27 cellular contexts compared by ENCODE assay signal in genomic region chr6:103280417-103280816, GRCh38.
"Had no signal": no experiment of that assay in that cellular context is flagged by ENCODE, and none has a peak within 500 bp of the region (broad histone marks: within the 10 kb centered on the region; RNA-seq: fewer than 3 reads in every experiment).

No MANE protein-coding gene starts in this region.

- H3K4me3 ChIP-seq: hepatocyte, left ventricle myocardium inferior, lung, mucosa of descending colon, ovary, right atrium auricular region, right lobe of liver, smooth muscle cell, testis, thyroid gland, transverse colon, upper lobe of left lung, vagina had no signal

- H3K27ac Mint-ChIP-seq: naive thymus-derived CD4-positive, alpha-beta T cell; natural killer cell treated with Interleukin-12 subunit alpha and Interleukin-12 subunit beta and Interleukin-15 and Interleukin-18, amount 100 ng/mL, for 72 hours; progenitor cell of endocrine pancreas; stimulated activated memory B cell treated with anti-CD40 and anti-IgM and Interleukin-4, amounts not matched to agents 10 μg/mL and 1 μg/mL and 100 μg/mL, for 72 hours; stimulated activated naive CD8-positive, alpha-beta T cell treated with anti-CD3 and anti-CD28 coated beads, Interleukin-15, amount 100 ng/mL, for 72 hours had no signal

- ATAC-seq: left colon; mucosa of descending colon; naive thymus-derived CD4-positive, alpha-beta T cell; natural killer cell treated with Interleukin-12 subunit alpha and Interleukin-12 subunit beta and Interleukin-15 and Interleukin-18, amount 100 ng/mL, for 72 hours; right lobe of liver; stimulated activated memory B cell treated with anti-CD40 and anti-IgM and Interleukin-4, amounts not matched to agents 10 μg/mL and 1 μg/mL and 100 μg/mL, for 72 hours; stimulated activated naive CD8-positive, alpha-beta T cell treated with anti-CD3 and anti-CD28 coated beads, Interleukin-15, amount 100 ng/mL, for 72 hours had no signal

- H3K36me3 Mint-ChIP-seq: naive thymus-derived CD4-positive, alpha-beta T cell; natural killer cell treated with Interleukin-12 subunit alpha and Interleukin-12 subunit beta and Interleukin-15 and Interleukin-18, amount 100 ng/mL, for 72 hours; stimulated activated memory B cell treated with anti-CD40 and anti-IgM and Interleukin-4, amounts not matched to agents 10 μg/mL and 1 μg/mL and 100 μg/mL, for 72 hours had no signal

- H3K9me3 Mint-ChIP-seq: stimulated activated memory B cell treated with anti-CD40 and anti-IgM and Interleukin-4, amounts not matched to agents 10 μg/mL and 1 μg/mL and 100 μg/mL, for 72 hours had no signal

- H3K4me3 Mint-ChIP-seq: naive thymus-derived CD4-positive, alpha-beta T cell; natural killer cell treated with Interleukin-12 subunit alpha and Interleukin-12 subunit beta and Interleukin-15 and Interleukin-18, amount 100 ng/mL, for 72 hours; stimulated activated memory B cell treated with anti-CD40 and anti-IgM and Interleukin-4, amounts not matched to agents 10 μg/mL and 1 μg/mL and 100 μg/mL, for 72 hours; stimulated activated naive CD8-positive, alpha-beta T cell treated with anti-CD3 and anti-CD28 coated beads, Interleukin-15, amount 100 ng/mL, for 72 hours had no signal

- H3K9me3 ChIP-seq: ovary, right lobe of liver, testis, thyroid gland, transverse colon, vagina had no signal

- H3K4me1 Mint-ChIP-seq: naive thymus-derived CD4-positive, alpha-beta T cell; stimulated activated memory B cell treated with anti-CD40 and anti-IgM and Interleukin-4, amounts not matched to agents 10 μg/mL and 1 μg/mL and 100 μg/mL, for 72 hours; stimulated activated naive CD8-positive, alpha-beta T cell treated with anti-CD3 and anti-CD28 coated beads, Interleukin-15, amount 100 ng/mL, for 72 hours had no signal

- H3K27ac ChIP-seq: hepatocyte, left ventricle myocardium inferior, ovary, right atrium auricular region, right lobe of liver, testis, thyroid gland, transverse colon, upper lobe of left lung, vagina had no signal

- H3K4me1 ChIP-seq: left ventricle myocardium inferior, right atrium auricular region, right lobe of liver, testis, thyroid gland, transverse colon, upper lobe of left lung, vagina had no signal

- H3K36me3 ChIP-seq: left ventricle myocardium inferior, ovary, right atrium auricular region, right lobe of liver, thyroid gland, transverse colon, upper lobe of left lung, vagina had no signal

- H3K27me3 Mint-ChIP-seq: naive thymus-derived CD4-positive, alpha-beta T cell; natural killer cell treated with Interleukin-12 subunit alpha and Interleukin-12 subunit beta and Interleukin-15 and Interleukin-18, amount 100 ng/mL, for 72 hours; progenitor cell of endocrine pancreas; stimulated activated memory B cell treated with anti-CD40 and anti-IgM and Interleukin-4, amounts not matched to agents 10 μg/mL and 1 μg/mL and 100 μg/mL, for 72 hours; stimulated activated naive CD8-positive, alpha-beta T cell treated with anti-CD3 and anti-CD28 coated beads, Interleukin-15, amount 100 ng/mL, for 72 hours had no signal

- H3K27me3 ChIP-seq: hepatocyte, ovary, right atrium auricular region, right lobe of liver, testis, thyroid gland, transverse colon, upper lobe of left lung, vagina had no signal

- DNase-seq: kidney glomerular epithelial cell; left colon; left ventricle myocardium inferior; midbrain; mucosa of descending colon; naive thymus-derived CD4-positive, alpha-beta T cell; ovary; right lobe of liver; stimulated activated CD4-positive, alpha-beta T cell treated with anti-CD3 and anti-CD28 coated beads, Interleukin-1b, Interleukin-23, amount 100 ng/mL, for 48 hours; stimulated activated CD4-positive, alpha-beta T cell treated with anti-CD3 and anti-CD28 coated beads, Interleukin-2, amount 100 ng/mL, for 48 hours; stimulated activated CD4-positive, alpha-beta T cell treated with anti-CD3 and anti-CD28 coated beads, Interleukin-4, amount 100 ng/mL, for 4 hours; stimulated activated CD8-positive, alpha-beta memory T cell treated with anti-CD3 and anti-CD28 coated beads, Interleukin-4, amount 100 ng/mL, for 48 hours; stimulated activated naive CD4-positive, alpha-beta T cell treated with Interleukin-2 at 50 U/mL for 16 hours; stimulated activated naive CD8-positive, alpha-beta T cell treated with anti-CD3 and anti-CD28 coated beads, Interleukin-15, amount 100 ng/mL, for 72 hours; substantia nigra; testis; thyroid gland; transverse colon; upper lobe of left lung had no signal

- H3K4me2 ChIP-seq: hepatocyte, smooth muscle cell had no signal

- H3K79me2 ChIP-seq: hepatocyte had no signal
